In genomic region chr3:8560608-8561007, GRCh38 we compare ENCODE assay signal across 12 cellular contexts. TPM values are rescaled to one million over a fixed set of nuclear protein-coding genes. Genes with fewer than 3 reads are reported as not detected.
DNase-seq lines count a peak whose midpoint lies in the region; ATAC-seq and TF ChIP-seq lines count a peak whose summit lies in the region.
"Had no signal": no experiment of that assay in that cellular context is flagged by ENCODE, and none has a peak within 500 bp of the region (broad histone marks: within the 10 kb centered on the region; RNA-seq: fewer than 3 reads in every experiment).

No MANE protein-coding gene starts in this region.

- no peaks in the 10 kb centered on the region for H3K9me3 Mint-ChIP-seq in nephron
- H3K9me3 Mint-ChIP-seq: activated T-cell treated with anti-CD3 and anti-CD28 coated beads, Interleukin-2, amount 50 U/mL, for 24 hours; IgD-negative memory B cell had no signal

- peak overlapping the region in 2 of 3 experiments; percentile 60 to 70 for H3K27ac Mint-ChIP-seq in nephron
- H3K27ac Mint-ChIP-seq: activated T-cell treated with anti-CD3 and anti-CD28 coated beads, Interleukin-2, amount 50 U/mL, for 24 hours had no signal

- DNase-seq in A172 (ENCODE audit: low spot score): peak; percentile 47
- peak; percentile 80 for DNase-seq in RPMI7951 (ENCODE audit: low read depth)
- peak; percentile 43 for DNase-seq in fibroblast of peridontal ligament (ENCODE audit: extremely low read depth)
- DNase-seq in NAMALWA (ENCODE audit: low spot score): no peak
- DNase-seq: activated T-cell treated with anti-CD3 and anti-CD28 coated beads, Interleukin-2, amount 50 U/mL, for 24 hours; PC-9 had no signal

- peaks cover 3% of the 10 kb centered on the region for H3K27me3 Mint-ChIP-seq in nephron (ENCODE audit: low read depth)
- H3K27me3 Mint-ChIP-seq: IgD-negative memory B cell had no signal

- H3K4me3 Mint-ChIP-seq in nephron: no peak overlapping the region
- H3K4me3 Mint-ChIP-seq: activated T-cell treated with anti-CD3 and anti-CD28 coated beads, Interleukin-2, amount 50 U/mL, for 24 hours; brain; IgD-negative memory B cell had no signal

- peaks cover 68% of the 10 kb centered on the region for H3K4me1 Mint-ChIP-seq in nephron
- H3K4me1 Mint-ChIP-seq: IgD-negative memory B cell had no signal

- peaks cover 11% of the 10 kb centered on the region for H3K36me3 Mint-ChIP-seq in nephron (ENCODE audit: low read depth)

- ATAC-seq in GM21528 (IDR thresholded peaks at IDR 0.05; ENCODE audit: low FRiP score, unreplicated experiment) (no peak), GM21576 (IDR thresholded peaks at IDR 0.05; ENCODE audit: unreplicated experiment) (no peak), GM21515 (IDR thresholded peaks at IDR 0.05; ENCODE audit: unreplicated experiment) (no peak)

- TF ChIP-seq CTCF in nephron (IDR thresholded peaks at IDR 0.05; ENCODE audit: unreplicated experiment in 3 of 3): no peak

RNA-seq across cellular contexts. Expression of gene LMCD1, which starts 59.0 kb away (rescaled TPM):
- total RNA-seq in A172 (2014; rRNA removed; shearing (Covaris generic)): 3.9 and 8.4 TPM in 2 replicates
- 31.8 and 40.6 TPM in 2 replicates for total RNA-seq in RPMI7951 (2014; rRNA removed; shearing (Covaris generic))
